Comparison of ENCODE assay signal across 9 cellular contexts in the genomic region with DNA sequence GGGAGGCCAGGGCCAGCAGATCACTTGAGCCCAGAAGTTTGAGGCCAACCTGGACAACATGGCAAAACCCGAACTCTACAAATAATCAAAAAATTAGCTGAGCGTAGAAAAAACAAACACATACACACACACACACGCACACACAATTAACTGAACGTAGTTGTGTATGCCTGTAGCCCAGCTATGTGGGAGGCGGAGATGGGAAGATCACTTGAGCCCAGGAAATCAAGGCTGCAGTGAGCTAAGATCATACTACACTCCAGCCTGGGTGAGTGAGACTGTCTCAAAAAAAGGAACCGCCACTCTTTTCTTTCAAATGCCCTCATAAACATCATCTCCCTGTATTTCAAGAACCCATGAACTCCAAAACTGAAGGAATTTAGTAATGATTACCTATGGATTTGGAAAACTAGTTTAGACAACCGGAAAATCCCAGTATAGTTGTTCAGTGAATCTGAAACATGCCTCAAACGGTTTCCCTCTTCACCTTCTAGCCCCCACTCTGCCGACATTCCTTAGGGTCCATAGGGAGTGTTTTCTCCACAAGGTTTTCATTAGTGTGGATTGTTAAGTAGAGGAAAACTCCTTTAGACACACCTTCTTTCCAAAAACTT. TPM values are rescaled to one million over a fixed set of nuclear protein-coding genes. Genes with fewer than 3 reads are reported as not detected.
DNase-seq lines count a peak whose midpoint lies in the region; ATAC-seq, FAIRE-seq and TF ChIP-seq lines count a peak whose summit lies in the region.
"Had no signal": no experiment of that assay in that cellular context is flagged by ENCODE, and none has a peak within 500 bp of the region (broad histone marks: within the 10 kb centered on the region; RNA-seq: fewer than 3 reads in every experiment).

No MANE protein-coding gene starts in this region.

- H3K9me2 ChIP-seq in Loucy (replicated peaks; ENCODE audit: low read depth, low read length): no peaks in the 10 kb centered on the region

- DNase-seq in AML-193 (lab: John Stamatoyannopoulos, UW) (no peak), D721Med (ENCODE audit: insufficient read length, low spot score) (no peak), H4 (ENCODE audit: low spot score) (no peak)
- DNase-seq: effector memory CD4-positive, alpha-beta T cell had no signal

- peaks cover 0 to 13% (median 0%) of the 10 kb centered on the region in 5 experiments for H3K9me3 Mint-ChIP-seq in brain

- H3K79me2 ChIP-seq in Loucy (ENCODE audit: insufficient read depth, low read length): peaks cover 49% of the 10 kb centered on the region

- peak overlapping the region; percentile 100 for H3K9ac ChIP-seq in Loucy (ENCODE audit: low read depth, low read length, poor library complexity, severe bottlenecking)

- H3K27ac ChIP-seq in 22Rv1: peak overlapping the region; percentile 91
- H3K27ac ChIP-seq in muscle layer of duodenum (ENCODE audit: low read length): peak overlapping the region; percentile 99

- ATAC-seq in GM18520 (IDR thresholded peaks at IDR 0.05; ENCODE audit: unreplicated experiment): no peak

- FAIRE-seq in D721Med (lab: Jason Lieb, UNC): no peak

- H2AFZ ChIP-seq in Loucy (ENCODE audit: low read length): no peak overlapping the region

- H3K4me3 Mint-ChIP-seq in brain: peak overlapping the region; percentile 89 to 99 (median 98)

- peaks cover 18% of the 10 kb centered on the region for H3F3A ChIP-seq in Loucy (ENCODE audit: low read depth)

- TF ChIP-seq CTCF in 22Rv1 (IDR thresholded peaks at IDR 0.05) (no peak), Loucy (conservative IDR thresholded peaks at IDR 0.05; ENCODE audit: low read length) (no peak), brain (conservative IDR thresholded peaks at IDR 0.05) (no peak), D721Med (IDR thresholded peaks at IDR 0.05; ENCODE audit: insufficient read depth, missing control alignments) (no peak)

- peak overlapping the region; percentile 14 to 99 (median 87) for H3K27ac Mint-ChIP-seq in brain

- peak overlapping the region; percentile 91 for H3K4me2 ChIP-seq in Loucy (ENCODE audit: low read depth, low read length, poor library complexity, severe bottlenecking)

- H3K27me3 Mint-ChIP-seq in brain: peaks cover 40% of the 10 kb centered on the region

- peaks cover 43% of the 10 kb centered on the region for H4K20me1 ChIP-seq in Loucy (ENCODE audit: insufficient read depth, low read length, poor library complexity, severe bottlenecking)

- H3K36me3 Mint-ChIP-seq in brain: peaks cover 62% of the 10 kb centered on the region

- H3K4me1 ChIP-seq in Loucy (ENCODE audit: insufficient read depth, low read length, poor library complexity, severe bottlenecking) (peaks cover 18% of the 10 kb centered on the region), muscle layer of duodenum (ENCODE audit: control insufficient read depth in 1 of 2, insufficient read depth in 2 of 2, low read length in 2 of 2) (peaks cover 8 to 10% of the 10 kb centered on the region in 2 donors)

- H3K27me3 ChIP-seq in Loucy (ENCODE audit: insufficient read depth, low read length, poor library complexity, severe bottlenecking) (peaks cover 9% of the 10 kb centered on the region), muscle layer of duodenum (ENCODE audit: low read depth, low read length) (no peaks in the 10 kb centered on the region)

- H3K4me1 Mint-ChIP-seq in brain: peaks cover 60% of the 10 kb centered on the region

- H3K9me3 ChIP-seq in Loucy (ENCODE audit: insufficient read depth, low read depth, low read length): no peaks in the 10 kb centered on the region
- H3K9me3 ChIP-seq in muscle layer of duodenum (ENCODE audit: control insufficient read depth in 1 of 2, low read length in 2 of 2): no peaks in the 10 kb centered on the region

- H3K4me3 ChIP-seq in Loucy (ENCODE audit: low read length, poor library complexity, severe bottlenecking) (peak overlapping the region; percentile 98), muscle layer of duodenum (ENCODE audit: low read depth in 1 of 2, low read length in 2 of 2) (peak overlapping the region; percentile 99 to 100)

- H3K36me3 ChIP-seq in Loucy (ENCODE audit: insufficient read depth, low read length) (peaks cover 29% of the 10 kb centered on the region; the same call in 1 of the 2 replicates), muscle layer of duodenum (ENCODE audit: control insufficient read depth in 1 of 2, insufficient read depth in 2 of 2, low read length in 2 of 2) (peaks cover 30% of the 10 kb centered on the region in 2 donors)

RNA-seq across cellular contexts. Expression of gene TXNIP, which starts 4.5 kb away (rescaled TPM):
- 115 TPM for polyA plus RNA-seq in brain (ENCODE audit: insufficient read depth, low read depth, low replicate concordance)
- 101 and 102 TPM in 2 replicates for total RNA-seq in H4 (2014; rRNA removed; shearing (Covaris generic))

RNA-seq across cellular contexts. Expression of gene POLR3GL, which starts 27.4 kb away (rescaled TPM):
- polyA plus RNA-seq in brain (ENCODE audit: insufficient read depth, low read depth, low replicate concordance): 47.1 TPM
- 16.9 and 21.2 TPM in 2 replicates for total RNA-seq in H4 (2014; rRNA removed; shearing (Covaris generic))

RNA-seq across cellular contexts. Expression of gene ANKRD34A, which starts 27.5 kb away (rescaled TPM):
- 7.3 TPM for polyA plus RNA-seq in brain (ENCODE audit: insufficient read depth, low read depth, low replicate concordance)
- 0.54 and 0.70 TPM in 2 replicates for total RNA-seq in H4 (2014; rRNA removed; shearing (Covaris generic))

RNA-seq across cellular contexts. Expression of gene HJV, which starts 29.6 kb away (rescaled TPM):
- not detected for polyA plus RNA-seq in brain (ENCODE audit: insufficient read depth, low read depth, low replicate concordance)
- not detected in 2 replicates for total RNA-seq in H4 (2014; rRNA removed; shearing (Covaris generic))

RNA-seq across cellular contexts. Expression of gene LIX1L, which starts 34.1 kb away (rescaled TPM):
- 23.2 TPM for polyA plus RNA-seq in brain (ENCODE audit: insufficient read depth, low read depth, low replicate concordance)
- total RNA-seq in H4 (2014; rRNA removed; shearing (Covaris generic)): 15.1 and 18.7 TPM in 2 replicates
